Comparison of ENCODE assay signal across 8 cellular contexts in the genomic region with DNA sequence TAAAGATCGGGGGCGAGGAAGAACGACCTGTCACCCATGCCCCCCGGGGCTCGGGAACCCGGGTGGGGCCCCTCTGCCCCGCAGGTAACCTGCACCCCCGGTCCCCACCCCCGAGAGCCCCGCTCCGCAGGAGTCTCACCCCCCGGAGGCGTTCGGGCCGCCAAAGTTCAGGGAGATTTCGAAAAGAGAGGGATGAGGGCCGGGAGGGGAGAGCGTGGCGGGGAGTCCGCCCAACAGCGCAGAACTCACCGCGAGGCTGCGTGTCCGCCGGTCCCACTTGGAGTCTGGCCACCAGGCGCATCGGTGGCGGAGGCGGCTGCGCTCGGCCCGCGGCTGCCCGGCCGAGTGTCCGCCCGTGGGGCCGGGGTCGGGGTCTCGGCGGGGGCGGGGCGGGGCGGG. TPM values are rescaled to one million over a fixed set of nuclear protein-coding genes. Genes with fewer than 3 reads are reported as not detected.
DNase-seq lines count a peak whose midpoint lies in the region; ATAC-seq and TF ChIP-seq lines count a peak whose summit lies in the region.

Gene PHF19 (minus strand): TSS at position 347 of the 399 bp plus-strand sequence. CDS start 2,447 bp downstream, outside the sequence.

- H3K4me3 Mint-ChIP-seq in Caco-2 (ENCODE audit: unreplicated experiment): peak within 1 kb of the TSS; percentile 86
- peak within 1 kb of the TSS; percentile 99 for H3K4me3 Mint-ChIP-seq in natural killer cell treated with Interleukin-12 subunit alpha and Interleukin-12 subunit beta and Interleukin-15 and Interleukin-18, amount 100 ng/mL, for 72 hours

- H3K9me3 Mint-ChIP-seq in Caco-2 (ENCODE audit: unreplicated experiment): no peaks in the 10 kb centered on the region
- H3K9me3 Mint-ChIP-seq in natural killer cell treated with Interleukin-12 subunit alpha and Interleukin-12 subunit beta and Interleukin-15 and Interleukin-18, amount 100 ng/mL, for 72 hours: no peaks in the 10 kb centered on the region

- DNase-seq in Caco-2: peak in 1 of 2 experiments; percentile 55
- no peak for DNase-seq in esophagus muscularis mucosa (ENCODE audit: extremely low spot score)
- DNase-seq in natural killer cell treated with Interleukin-12 subunit alpha and Interleukin-12 subunit beta and Interleukin-15 and Interleukin-18, amount 100 ng/mL, for 72 hours (ENCODE audit: low spot score): no peak
- no peak for DNase-seq in NCI-H1930 (lab: John Stamatoyannopoulos, UW)
- no peak for DNase-seq in iPS-NIHi11 (ENCODE audit: low spot score)

- POLR2A ChIA-PET in Caco-2 (lab: Charles Lee): no interaction called here

- TF ChIP-seq EP300 in esophagus muscularis mucosa (IDR thresholded peaks at IDR 0.05): no peak

- peaks cover 2% of the 10 kb centered on the region for H3K27me3 Mint-ChIP-seq in Caco-2 (ENCODE audit: insufficient read depth, unreplicated experiment)
- peaks cover 0 to 2% of the 10 kb centered on the region in 2 donors for H3K27me3 Mint-ChIP-seq in natural killer cell treated with Interleukin-12 subunit alpha and Interleukin-12 subunit beta and Interleukin-15 and Interleukin-18, amount 100 ng/mL, for 72 hours

- no peak for TF ChIP-seq POLR2A in esophagus muscularis mucosa (IDR thresholded peaks at IDR 0.05; ENCODE audit: low read depth)

- H3K36me3 ChIP-seq in Caco-2 (ENCODE audit: control insufficient read depth, insufficient read depth, low read length): no peaks in the 10 kb centered on the region; the same call in 1 of the 2 replicates
- H3K36me3 ChIP-seq in HUES48 (ENCODE audit: control insufficient read depth, insufficient read depth, low read length): peaks cover 13% of the 10 kb centered on the region
- peaks cover 8 to 31% (median 26%) of the 10 kb centered on the region in 4 donors for H3K36me3 ChIP-seq in esophagus muscularis mucosa

- peak; percentile 2 for ATAC-seq in GM19397 (IDR thresholded peaks at IDR 0.05; ENCODE audit: unreplicated experiment)
- peak; percentile 47 to 61 for ATAC-seq in natural killer cell treated with Interleukin-12 subunit alpha and Interleukin-12 subunit beta and Interleukin-15 and Interleukin-18, amount 100 ng/mL, for 72 hours

- CTCF ChIA-PET in Caco-2 (lab: Charles Lee): no interaction called here

- H3K36me3 Mint-ChIP-seq in Caco-2 (ENCODE audit: insufficient read depth, unreplicated experiment): peaks cover 31% of the 10 kb centered on the region
- H3K36me3 Mint-ChIP-seq in natural killer cell treated with Interleukin-12 subunit alpha and Interleukin-12 subunit beta and Interleukin-15 and Interleukin-18, amount 100 ng/mL, for 72 hours: peaks cover 26% of the 10 kb centered on the region

- H3K27me3 ChIP-seq in Caco-2 (replicated peaks; ENCODE audit: control insufficient read depth, insufficient read depth, low read length): no peaks in the 10 kb centered on the region
- peaks cover 9% of the 10 kb centered on the region for H3K27me3 ChIP-seq in HUES48 (ENCODE audit: control insufficient read depth, insufficient read depth, low read length)
- peaks cover 0 to 4% (median 0%) of the 10 kb centered on the region in 4 donors for H3K27me3 ChIP-seq in esophagus muscularis mucosa

- H3K9ac ChIP-seq in HUES48 (ENCODE audit: low read depth, low read length): peak within 1 kb of the TSS; percentile 45; the same call in 1 of the 2 replicates

- TSS peak; percentile 69 for BruUV-seq in Caco-2 (replicated peaks; lab: Mats Ljungman, UMichigan)

- WGBS in esophagus muscularis mucosa: 1% methylated on average over 25 of the region's 45 CpGs

- intact Hi-C loops in Caco-2 (cut with micrococcal nuclease; ENCODE audit: unreplicated experiment) (loop anchor here (2.0 kb wide), 1 partner anchor 60 kb away; no protein-coding TSS in a partner anchor), esophagus muscularis mucosa (cut with DNase I) (loop anchor here (2.0 kb wide), 1 partner anchor 50 kb away; the partner anchor contains the start of gene TRAF1)

- H3K9me3 ChIP-seq in Caco-2: no peaks in the 10 kb centered on the region
- H3K9me3 ChIP-seq in HUES48 (ENCODE audit: control insufficient read depth, insufficient read depth, low read length): no peaks in the 10 kb centered on the region
- no peaks in the 10 kb centered on the region for H3K9me3 ChIP-seq in esophagus muscularis mucosa

- TF ChIP-seq CTCF in Caco-2 (IDR thresholded peaks at IDR 0.05; ENCODE audit: insufficient read depth in 1 of 2, low read depth in 1 of 2, low read length in 1 of 2, severe bottlenecking in 1 of 2, unreplicated experiment in 1 of 2) (no peak), WI38 (IDR thresholded peaks at IDR 0.05; ENCODE audit: low read depth, low read length) (no peak), esophagus muscularis mucosa (IDR thresholded peaks at IDR 0.05) (no peak)

- H3K4me1 ChIP-seq in Caco-2 (peaks cover 40% of the 10 kb centered on the region), HUES48 (ENCODE audit: control insufficient read depth, insufficient read depth, low read length) (peaks cover 48% of the 10 kb centered on the region), esophagus muscularis mucosa (peaks cover 15 to 30% (median 21%) of the 10 kb centered on the region in 4 donors)

- H3K4me3 ChIP-seq in Caco-2 (ENCODE audit: low read depth, low read length): peak within 1 kb of the TSS; percentile 96
- peak within 1 kb of the TSS; percentile 75 for H3K4me3 ChIP-seq in HUES48 (ENCODE audit: low read depth, low read length)
- H3K4me3 ChIP-seq in WI38 (ENCODE audit: low read depth, low read length): peak within 1 kb of the TSS; percentile 65
- peak within 1 kb of the TSS; percentile 70 to 97 (median 86) for H3K4me3 ChIP-seq in esophagus muscularis mucosa

- H3K27ac ChIP-seq in HUES48 (ENCODE audit: low read depth, low read length) (peak within 1 kb of the TSS; percentile 83), esophagus muscularis mucosa (replicated peaks in 1 of 4) (peak within 1 kb of the TSS; percentile 95 to 100 (median 99))

- peaks cover 42% of the 10 kb centered on the region for H3K4me1 Mint-ChIP-seq in Caco-2 (ENCODE audit: low read depth, unreplicated experiment)
- peaks cover 48 to 51% of the 10 kb centered on the region in 2 donors for H3K4me1 Mint-ChIP-seq in natural killer cell treated with Interleukin-12 subunit alpha and Interleukin-12 subunit beta and Interleukin-15 and Interleukin-18, amount 100 ng/mL, for 72 hours (ENCODE audit: low read depth in 2 of 2)

- H3K27ac Mint-ChIP-seq in Caco-2 (ENCODE audit: unreplicated experiment): peak within 1 kb of the TSS; percentile 67
- H3K27ac Mint-ChIP-seq in natural killer cell treated with Interleukin-12 subunit alpha and Interleukin-12 subunit beta and Interleukin-15 and Interleukin-18, amount 100 ng/mL, for 72 hours: peak within 1 kb of the TSS; percentile 87 to 91

RNA-seq across cellular contexts. Expression of gene PHF19, which starts in this region (rescaled TPM):
- total RNA-seq in Caco-2 (2022) (75.9 and 76.3 TPM in 2 replicates), esophagus muscularis mucosa (10 to 100 TPM; 36.4 to 57.7 (median 47.8) TPM)
- total RNA-seq in natural killer cell treated with Interleukin-12 subunit alpha and Interleukin-12 subunit beta and Interleukin-15 and Interleukin-18, amount 100 ng/mL, for 72 hours: 100 to 1,000 TPM in 1 of 2 donors, 10 to 100 TPM in 1; 97.4 to 177 TPM
